Comparison of ENCODE assay signal across 8 cellular contexts in genomic region chr10:124802313-124802675, GRCh38. TPM values are rescaled to one million over a fixed set of nuclear protein-coding genes. Genes with fewer than 3 reads are reported as not detected.
DNase-seq lines count a peak whose midpoint lies in the region; ATAC-seq and TF ChIP-seq lines count a peak whose summit lies in the region.

No MANE protein-coding gene starts in this region.

- H3K36me3 ChIP-seq in Panc1 (ENCODE audit: control insufficient read depth, insufficient read depth, low read length) = peaks cover 3% of the 10 kb centered on the region; the same call in 1 of the 2 replicates
- H3K36me3 ChIP-seq in effector memory CD4-positive, alpha-beta T cell (ENCODE audit: control insufficient read depth, insufficient read depth, low read length) = no peaks in the 10 kb centered on the region

- peaks cover 21% of the 10 kb centered on the region for H3K4me1 Mint-ChIP-seq in activated naive CD4-positive, alpha-beta T cell treated with anti-CD3 and anti-CD28 coated beads, Interleukin-2, amount 10 ng/mL, durations not matched to agents 7 days and 5 days
- peaks cover 6 to 11% of the 10 kb centered on the region in 2 donors for H3K4me1 Mint-ChIP-seq in natural killer cell treated with Interleukin-12 subunit alpha and Interleukin-12 subunit beta and Interleukin-15 and Interleukin-18, amount 100 ng/mL, for 72 hours (ENCODE audit: low read depth in 2 of 2)

- no peaks in the 10 kb centered on the region for H3K36me3 Mint-ChIP-seq in activated naive CD4-positive, alpha-beta T cell treated with anti-CD3 and anti-CD28 coated beads, Interleukin-2, amount 10 ng/mL, durations not matched to agents 7 days and 5 days
- no peaks in the 10 kb centered on the region for H3K36me3 Mint-ChIP-seq in natural killer cell treated with Interleukin-12 subunit alpha and Interleukin-12 subunit beta and Interleukin-15 and Interleukin-18, amount 100 ng/mL, for 72 hours

- TF ChIP-seq CTCF in Panc1 (IDR thresholded peaks at IDR 0.05) = no peak

- peaks cover 5% of the 10 kb centered on the region; the same call in 1 of the 2 replicates for H3K4me1 ChIP-seq in Panc1 (ENCODE audit: control insufficient read depth, insufficient read depth, low read length)
- peaks cover 9% of the 10 kb centered on the region for H3K4me1 ChIP-seq in effector memory CD4-positive, alpha-beta T cell (ENCODE audit: control insufficient read depth, insufficient read depth, low read length, poor library complexity, severe bottlenecking)

- no peaks in the 10 kb centered on the region for H3K27me3 ChIP-seq in Panc1 (ENCODE audit: control insufficient read depth, insufficient read depth, low read length)
- H3K27me3 ChIP-seq in effector memory CD4-positive, alpha-beta T cell (replicated peaks; ENCODE audit: control insufficient read depth, insufficient read depth, low read length, poor library complexity, severe bottlenecking) = no peaks in the 10 kb centered on the region

- BruUV-seq in Panc1 (replicated peaks; lab: Mats Ljungman, UMichigan) = no TSS peak

- H3K9me3 ChIP-seq in Panc1 (ENCODE audit: control insufficient read depth, insufficient read depth, low read depth, low read length) = no peaks in the 10 kb centered on the region
- H3K9me3 ChIP-seq in effector memory CD4-positive, alpha-beta T cell (ENCODE audit: control insufficient read depth, low read length) = no peaks in the 10 kb centered on the region

- H3K27ac Mint-ChIP-seq in activated naive CD4-positive, alpha-beta T cell treated with anti-CD3 and anti-CD28 coated beads, Interleukin-2, amount 10 ng/mL, durations not matched to agents 7 days and 5 days = peak overlapping the region; percentile 93
- H3K27ac Mint-ChIP-seq in natural killer cell treated with Interleukin-12 subunit alpha and Interleukin-12 subunit beta and Interleukin-15 and Interleukin-18, amount 100 ng/mL, for 72 hours = peak overlapping the region; percentile 79 to 86

- peak; percentile 39 for ATAC-seq in HG02943 (IDR thresholded peaks at IDR 0.05; ENCODE audit: low read depth, unreplicated experiment)
- no peak for ATAC-seq in Panc1
- peak in 1 of 2 donors; percentile 41 for ATAC-seq in natural killer cell treated with Interleukin-12 subunit alpha and Interleukin-12 subunit beta and Interleukin-15 and Interleukin-18, amount 100 ng/mL, for 72 hours

- CTCF ChIA-PET in activated naive CD4-positive, alpha-beta T cell treated with anti-CD3 and anti-CD28 coated beads, Interleukin-2, amount 10 ng/mL, durations not matched to agents 7 days and 5 days (lab: Charles Lee) = interaction anchor here (1.0 to 1.6 kb wide), 2 partner anchors 25 to 61 kb away, joined by 5 to 9 read pairs; no protein-coding TSS in a partner anchor
- CTCF ChIA-PET in Panc1 (lab: Charles Lee) = no interaction called here

- H3K27ac ChIP-seq in Panc1 (ENCODE audit: low read length) = peak overlapping the region; percentile 85
- peak overlapping the region; percentile 81 for H3K27ac ChIP-seq in effector memory CD4-positive, alpha-beta T cell (ENCODE audit: insufficient read depth, low read length, poor library complexity, severe bottlenecking)

- no peak for DNase-seq in activated naive CD4-positive, alpha-beta T cell treated with anti-CD3 and anti-CD28 coated beads, Interleukin-2, amount 10 ng/mL, durations not matched to agents 7 days and 5 days
- DNase-seq in activated naive CD4-positive, alpha-beta T cell (lab: John Stamatoyannopoulos, UW) = no peak
- DNase-seq in Panc1 (ENCODE audit: low read depth, low spot score) (no peak), HuH-7 (ENCODE audit: low spot score) (no peak), NCI-H226 (no peak)
- no peak for DNase-seq in effector memory CD4-positive, alpha-beta T cell
- no peak for DNase-seq in natural killer cell treated with Interleukin-12 subunit alpha and Interleukin-12 subunit beta and Interleukin-15 and Interleukin-18, amount 100 ng/mL, for 72 hours (ENCODE audit: low spot score)

- H3K4me3 Mint-ChIP-seq in activated naive CD4-positive, alpha-beta T cell treated with anti-CD3 and anti-CD28 coated beads, Interleukin-2, amount 10 ng/mL, durations not matched to agents 7 days and 5 days = peak overlapping the region; percentile 94
- H3K4me3 Mint-ChIP-seq in natural killer cell treated with Interleukin-12 subunit alpha and Interleukin-12 subunit beta and Interleukin-15 and Interleukin-18, amount 100 ng/mL, for 72 hours = peak overlapping the region; percentile 90

- in situ Hi-C loops in Panc1 (cut with HindIII; ENCODE audit: low pct_unique_long_range_greater_than_20kb, low sequenced_read_pairs) = no loop called here

- POLR2A ChIA-PET in Panc1 (lab: Charles Lee) = interaction anchor here (0.5 to 0.7 kb wide), 2 partner anchors 50 to 388 kb away, joined by 3 to 5 read pairs; no protein-coding TSS in a partner anchor

- peaks cover 20% of the 10 kb centered on the region for H3K27me3 Mint-ChIP-seq in activated naive CD4-positive, alpha-beta T cell treated with anti-CD3 and anti-CD28 coated beads, Interleukin-2, amount 10 ng/mL, durations not matched to agents 7 days and 5 days
- peaks cover 5 to 6% of the 10 kb centered on the region in 2 donors for H3K27me3 Mint-ChIP-seq in natural killer cell treated with Interleukin-12 subunit alpha and Interleukin-12 subunit beta and Interleukin-15 and Interleukin-18, amount 100 ng/mL, for 72 hours

- intact Hi-C loops in Panc1 (cut with micrococcal nuclease; ENCODE audit: unreplicated experiment) = no loop called here

- H3K9me3 Mint-ChIP-seq in activated naive CD4-positive, alpha-beta T cell treated with anti-CD3 and anti-CD28 coated beads, Interleukin-2, amount 10 ng/mL, durations not matched to agents 7 days and 5 days = no peaks in the 10 kb centered on the region
- no peaks in the 10 kb centered on the region for H3K9me3 Mint-ChIP-seq in natural killer cell treated with Interleukin-12 subunit alpha and Interleukin-12 subunit beta and Interleukin-15 and Interleukin-18, amount 100 ng/mL, for 72 hours

- H3K4me3 ChIP-seq in Panc1 (ENCODE audit: low read depth in 2 of 2, low read length in 2 of 2) = peak overlapping the region; percentile 85 to 95
- peak overlapping the region; percentile 98 for H3K4me3 ChIP-seq in effector memory CD4-positive, alpha-beta T cell (ENCODE audit: insufficient read depth, low read depth, low read length, poor library complexity, severe bottlenecking)

RNA-seq across cellular contexts. Expression of gene ABRAXAS2, which starts 0.7 kb away (rescaled TPM):
- 19.5 TPM for total RNA-seq in Panc1 (2021; ENCODE audit: unreplicated experiment)
- 11.4 TPM for polyA plus RNA-seq in Panc1 (2012; ENCODE audit: insufficient read length)
- 10 to 100 TPM; 16.9 to 19.3 TPM for total RNA-seq in natural killer cell treated with Interleukin-12 subunit alpha and Interleukin-12 subunit beta and Interleukin-15 and Interleukin-18, amount 100 ng/mL, for 72 hours

RNA-seq across cellular contexts. Expression of gene EEF1AKMT2, which starts 10.6 kb away (rescaled TPM):
- 39.2 TPM for total RNA-seq in Panc1 (2021; ENCODE audit: unreplicated experiment)
- polyA plus RNA-seq in Panc1 (2012; ENCODE audit: insufficient read length) = 24.1 TPM
- total RNA-seq in natural killer cell treated with Interleukin-12 subunit alpha and Interleukin-12 subunit beta and Interleukin-15 and Interleukin-18, amount 100 ng/mL, for 72 hours = 10 to 100 TPM; 18.4 to 24.4 TPM

RNA-seq across cellular contexts. Expression of gene FAM53B, which starts 58.1 kb away (rescaled TPM):
- total RNA-seq in Panc1 (2021; ENCODE audit: unreplicated experiment) = 42.5 TPM
- polyA plus RNA-seq in Panc1 (2012; ENCODE audit: insufficient read length) = 31.8 TPM
- 10 to 100 TPM; 16.6 to 21.8 TPM for total RNA-seq in natural killer cell treated with Interleukin-12 subunit alpha and Interleukin-12 subunit beta and Interleukin-15 and Interleukin-18, amount 100 ng/mL, for 72 hours
